11 cellular contexts compared by ENCODE assay signal in the genomic region with DNA sequence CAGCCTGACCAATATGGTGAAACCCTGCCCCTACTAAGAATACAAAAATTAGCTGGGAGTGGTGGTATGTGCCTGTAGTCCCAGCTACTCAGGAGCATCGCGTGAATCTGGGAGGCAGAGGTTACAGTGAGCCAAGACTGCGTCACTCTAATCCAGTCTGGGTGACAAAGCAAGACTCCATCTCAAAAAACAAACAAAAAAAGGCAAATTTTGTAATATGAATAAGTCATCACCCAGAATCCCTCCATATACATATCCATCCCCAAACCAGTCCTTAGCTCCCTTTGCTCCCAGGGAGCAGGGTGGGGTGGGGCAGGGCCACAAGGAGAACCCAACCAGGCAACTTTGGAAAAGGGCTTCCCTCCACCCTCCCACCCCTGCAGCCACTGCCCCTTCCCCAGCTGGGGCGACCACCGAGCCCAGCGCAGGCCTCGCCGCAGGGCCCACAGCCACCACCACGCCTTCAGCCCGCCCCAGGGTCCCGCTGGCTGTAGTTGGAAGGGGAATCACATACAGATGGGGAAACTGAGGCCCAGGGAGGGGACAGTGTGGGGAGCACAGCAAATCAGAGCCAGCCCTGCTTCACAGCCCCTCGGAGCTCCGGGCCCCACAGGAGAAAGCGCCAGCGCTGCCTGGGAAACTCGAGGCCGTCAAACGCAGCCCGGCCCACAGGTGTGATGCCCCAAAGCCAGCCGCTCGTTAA. TPM values are rescaled to one million over a fixed set of nuclear protein-coding genes. Genes with fewer than 3 reads are reported as not detected.
A peak's percentile ranks its signal among the peaks of the same experiment; 100 is the strongest.
DNase-seq lines count a peak whose midpoint lies in the region; FAIRE-seq and TF ChIP-seq lines count a peak whose summit lies in the region.
"Had no signal": no experiment of that assay in that cellular context is flagged by ENCODE, and none has a peak within 500 bp of the region (broad histone marks: within the 10 kb centered on the region; RNA-seq: fewer than 3 reads in every experiment).

No MANE protein-coding gene starts in this region.

- peak overlapping the region in 1 of 4 donors; percentile 18 for H3K4me3 ChIP-seq in transverse colon

- H3K4me3 Mint-ChIP-seq in activated naive CD4-positive, alpha-beta T cell treated with anti-CD3 and anti-CD28 coated beads, Interleukin-2, amount 50 U/mL, for 24 hours: peak overlapping the region; percentile 95
- peak overlapping the region; percentile 13 for H3K4me3 Mint-ChIP-seq in activated naive CD8-positive, alpha-beta T cell
- peak overlapping the region; percentile 85 to 99 (median 91) for H3K4me3 Mint-ChIP-seq in immature natural killer cell
- H3K4me3 Mint-ChIP-seq: nephron had no signal

- no peaks in the 10 kb centered on the region for H3K27me3 ChIP-seq in transverse colon

- H3K9me3 ChIP-seq in transverse colon: no peaks in the 10 kb centered on the region

- no peaks in the 10 kb centered on the region for H3K36me3 ChIP-seq in transverse colon

- TF ChIP-seq EP300 in transverse colon (IDR thresholded peaks at IDR 0.05; ENCODE audit: low read depth): no peak

- H3K4me1 ChIP-seq in transverse colon: peaks cover 71 to 93% (median 78%) of the 10 kb centered on the region in 4 donors

- no peaks in the 10 kb centered on the region for H3K9me3 Mint-ChIP-seq in activated naive CD4-positive, alpha-beta T cell treated with anti-CD3 and anti-CD28 coated beads, Interleukin-2, amount 50 U/mL, for 24 hours
- no peaks in the 10 kb centered on the region for H3K9me3 Mint-ChIP-seq in activated naive CD8-positive, alpha-beta T cell (ENCODE audit: low read depth)
- H3K9me3 Mint-ChIP-seq in immature natural killer cell: no peaks in the 10 kb centered on the region
- H3K9me3 Mint-ChIP-seq: nephron had no signal

- no peak for TF ChIP-seq POLR2A in transverse colon (IDR thresholded peaks at IDR 0.05)

- TF ChIP-seq CTCF in transverse colon (IDR thresholded peaks at IDR 0.05): no peak

- WGBS in transverse colon (ENCODE audit: low coverage in 1 of 2), 2 donors: 62% methylated on average over 21 of the region's 21 CpGs; no CpG with 5 or more reads in 1 of the 2 donors

- intact Hi-C loops in transverse colon (cut with DNase I; ENCODE audit: low total_unique reads): no loop called here

- H3K27ac ChIP-seq in transverse colon: peak overlapping the region; percentile 85 to 99 (median 91)

- no peak for DNase-seq in activated naive CD4-positive, alpha-beta T cell (lab: John Stamatoyannopoulos, UW)
- no peak for DNase-seq in immature natural killer cell
- DNase-seq in transverse colon: no peak
- no peak for DNase-seq in NCI-H2196 (lab: John Stamatoyannopoulos, UW; ENCODE audit: unreplicated experiment)
- no peak for DNase-seq in globus pallidus (ENCODE audit: low spot score)
- no peak for DNase-seq in frontal cortex (ENCODE audit: low spot score in 2 of 2)
- DNase-seq: trophoblast cell had no signal

- H3K4me1 Mint-ChIP-seq in activated naive CD4-positive, alpha-beta T cell treated with anti-CD3 and anti-CD28 coated beads, Interleukin-2, amount 50 U/mL, for 24 hours: peaks cover 66% of the 10 kb centered on the region
- H3K4me1 Mint-ChIP-seq in activated naive CD8-positive, alpha-beta T cell (ENCODE audit: low read depth): peaks cover 56% of the 10 kb centered on the region
- peaks cover 72 to 80% of the 10 kb centered on the region in 2 donors for H3K4me1 Mint-ChIP-seq in immature natural killer cell

- peaks cover 4% of the 10 kb centered on the region for H3K36me3 Mint-ChIP-seq in activated naive CD4-positive, alpha-beta T cell treated with anti-CD3 and anti-CD28 coated beads, Interleukin-2, amount 50 U/mL, for 24 hours
- H3K36me3 Mint-ChIP-seq in activated naive CD8-positive, alpha-beta T cell: peaks cover 2% of the 10 kb centered on the region
- peaks cover 0 to 6% (median 4%) of the 10 kb centered on the region in 3 donors for H3K36me3 Mint-ChIP-seq in immature natural killer cell

- in situ Hi-C loops in transverse colon (cut with MboI; ENCODE audit: low pct_ligation_motif_present in 1 of 4, low pct_unique_long_range_greater_than_20kb in 1 of 4, low sequenced_read_pairs in 3 of 4): no loop called here

- peak overlapping the region; percentile 72 for H3K27ac Mint-ChIP-seq in activated naive CD4-positive, alpha-beta T cell treated with anti-CD3 and anti-CD28 coated beads, Interleukin-2, amount 50 U/mL, for 24 hours
- H3K27ac Mint-ChIP-seq in activated naive CD8-positive, alpha-beta T cell: peak overlapping the region; percentile 99
- H3K27ac Mint-ChIP-seq in immature natural killer cell: peak overlapping the region; percentile 94 to 100 (median 100)

- H3K27me3 Mint-ChIP-seq in activated naive CD4-positive, alpha-beta T cell treated with anti-CD3 and anti-CD28 coated beads, Interleukin-2, amount 50 U/mL, for 24 hours: no peaks in the 10 kb centered on the region
- no peaks in the 10 kb centered on the region for H3K27me3 Mint-ChIP-seq in activated naive CD8-positive, alpha-beta T cell
- H3K27me3 Mint-ChIP-seq in immature natural killer cell (ENCODE audit: low read depth in 3 of 3): peaks cover 9 to 26% (median 18%) of the 10 kb centered on the region in 3 donors

- FAIRE-seq in frontal cortex (lab: Jason Lieb, UNC): no peak
- FAIRE-seq: bronchial epithelial cell had no signal

RNA-seq across cellular contexts. Expression of a gene that starts 7.8 kb away (rescaled TPM):
- polyA plus RNA-seq in immature natural killer cell: 10 to 100 TPM in 1 of 3 donors, 1 to 10 TPM in 1, under 1 TPM in 1; 0.98 to 22.8 (median 4.3) TPM
- total RNA-seq in transverse colon (100 to 1,000 TPM in 2 of 4 donors, 10 to 100 TPM in 2; 48.2 to 154 (median 98.2) TPM), frontal cortex (15.9 TPM)

RNA-seq across cellular contexts. Expression of a gene that starts 55.2 kb away (rescaled TPM):
- polyA plus RNA-seq in immature natural killer cell: 10 to 100 TPM in 2 of 3 donors, 1 to 10 TPM in 1; 3.9 to 46.0 (median 15.9) TPM
- 10 to 100 TPM; 54.1 to 75.9 (median 65.8) TPM for total RNA-seq in transverse colon
- total RNA-seq in frontal cortex: 9.0 TPM

Comparison
In these comparisons a context has a peak if more than half of its experiments do, and no peak if none do; other contexts are left out.
1. H3K4me3 Mint-ChIP-seq: peak in every context shown above with its lines; median percentile 95 in activated naive CD4-positive, alpha-beta T cell treated with anti-CD3 and anti-CD28 coated beads, Interleukin-2, amount 50 U/mL, for 24 hours; 91 in immature natural killer cell; 13 in activated naive CD8-positive, alpha-beta T cell.